In the genomic region with DNA sequence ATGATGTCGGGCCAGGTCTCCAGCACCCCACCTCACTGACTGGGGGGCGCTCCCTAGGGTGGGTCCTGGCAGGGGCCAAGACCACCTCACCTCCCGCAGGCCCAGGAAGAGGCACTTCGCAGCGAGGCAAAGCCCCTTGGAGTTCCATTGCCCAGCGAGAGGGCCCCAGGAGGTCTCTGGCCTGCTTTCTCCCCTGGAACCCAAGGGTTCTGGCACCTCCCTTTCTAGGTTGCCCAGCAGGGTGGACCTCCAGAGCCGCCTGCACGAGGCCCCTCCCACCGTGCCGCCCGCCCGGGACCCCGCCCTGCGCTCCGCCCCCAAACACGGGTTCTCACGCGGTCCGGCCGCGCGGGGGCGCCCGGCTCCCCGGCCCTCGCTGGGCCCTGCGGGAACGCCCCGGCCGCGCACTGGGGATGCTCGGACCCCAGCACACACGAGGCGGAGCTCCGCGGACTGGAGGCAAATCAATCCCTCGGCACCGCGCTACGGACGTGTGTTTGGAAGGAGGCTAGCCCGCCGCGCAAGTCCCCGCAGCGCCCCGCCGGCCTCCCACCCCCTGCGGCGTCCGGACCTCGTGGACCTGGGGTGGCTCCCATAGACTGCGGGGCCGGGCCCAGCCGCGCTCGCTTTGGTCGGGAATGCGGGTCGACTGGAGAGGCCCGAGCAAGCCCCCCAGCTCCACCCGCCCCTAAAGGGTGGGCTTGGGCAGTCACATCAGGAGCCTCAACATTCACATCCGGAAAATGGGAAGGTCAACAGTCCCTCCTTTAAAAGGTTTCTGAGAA, we compare ENCODE assay signal across 9 cellular contexts.
A peak's percentile ranks its signal among the peaks of the same experiment; 100 is the strongest.
DNase-seq lines count a peak whose midpoint lies in the region; ATAC-seq, FAIRE-seq and TF ChIP-seq lines count a peak whose summit lies in the region.
"Had no signal": no experiment of that assay in that cellular context is flagged by ENCODE, and none has a peak within 500 bp of the region (broad histone marks: within the 10 kb centered on the region; RNA-seq: fewer than 3 reads in every experiment).

No MANE protein-coding gene starts in this region.

- TF ChIP-seq EP300 in sigmoid colon (IDR thresholded peaks at IDR 0.05): no peak

- DNase-seq in A673 (ENCODE audit: low spot score) (peak; percentile 73), GM19239 (ENCODE audit: insufficient read length, low spot score) (peak; percentile 53), Peyer's patch (peak; percentile 61 to 79 (median 72)), left ventricle myocardium superior (peak; percentile 89), sigmoid colon (peak; percentile 70), NCI-H446 (lab: John Stamatoyannopoulos, UW) (no peak)
- peak; percentile 77 for DNase-seq in activated naive CD8-positive, alpha-beta T cell treated with anti-CD3 and anti-CD28 coated beads, Interleukin-2, amount 50 U/mL, for 24 hours

- H3K4me1 ChIP-seq in A673 (ENCODE audit: insufficient read depth, low read length, poor library complexity, severe bottlenecking): peaks cover 12% of the 10 kb centered on the region
- H3K4me1 ChIP-seq in Peyer's patch: peaks cover 0 to 19% (median 5%) of the 10 kb centered on the region in 4 donors
- peaks cover 0 to 24% (median 19%) of the 10 kb centered on the region in 4 donors for H3K4me1 ChIP-seq in sigmoid colon

- peak; percentile 55 for TF ChIP-seq CTCF in A673 (conservative IDR thresholded peaks at IDR 0.05; ENCODE audit: low read depth, low read length)
- peak; percentile 18 to 59 (median 40) for TF ChIP-seq CTCF in Peyer's patch (IDR thresholded peaks at IDR 0.05)
- no peak for TF ChIP-seq CTCF in sigmoid colon (IDR thresholded peaks at IDR 0.05)

- peaks cover 36% of the 10 kb centered on the region for H3K27me3 ChIP-seq in A673 (replicated peaks; ENCODE audit: insufficient read depth, low read depth, low read length, poor library complexity)
- H3K27me3 ChIP-seq in Peyer's patch: peaks cover 0 to 25% of the 10 kb centered on the region in 2 donors
- H3K27me3 ChIP-seq in sigmoid colon: peaks cover 39 to 95% (median 67%) of the 10 kb centered on the region in 3 donors

- no peak for FAIRE-seq in GM19239 (lab: Jason Lieb, UNC)

- H3K9me3 ChIP-seq in A673 (ENCODE audit: low read depth, low read length, poor library complexity, severe bottlenecking) (no peaks in the 10 kb centered on the region), Peyer's patch (no peaks in the 10 kb centered on the region), sigmoid colon (no peaks in the 10 kb centered on the region)

- H3K27me3 Mint-ChIP-seq in activated naive CD8-positive, alpha-beta T cell treated with anti-CD3 and anti-CD28 coated beads, Interleukin-2, amount 50 U/mL, for 24 hours: peaks cover 69% of the 10 kb centered on the region

- 9 to 12% methylated on average over 63 of the region's 63 CpGs for WGBS in sigmoid colon, 2 donors

- TF ChIP-seq POLR2A in Peyer's patch (IDR thresholded peaks at IDR 0.05) (no peak), sigmoid colon (IDR thresholded peaks at IDR 0.05) (no peak)

- CTCF ChIA-PET in A673 (lab: Charles Lee): interaction anchor here (1.0 kb wide), 1 partner anchor 13 kb away, joined by 3 read pairs; no protein-coding TSS in a partner anchor

- no peaks in the 10 kb centered on the region for H3K9me3 Mint-ChIP-seq in activated naive CD8-positive, alpha-beta T cell treated with anti-CD3 and anti-CD28 coated beads, Interleukin-2, amount 50 U/mL, for 24 hours

- peak; percentile 45 for ATAC-seq in activated naive CD8-positive, alpha-beta T cell treated with anti-CD3 and anti-CD28 coated beads, Interleukin-2, amount 50 U/mL, for 24 hours
- ATAC-seq in left ventricle myocardium superior (peak; percentile 87), GM21529 (IDR thresholded peaks at IDR 0.05; ENCODE audit: unreplicated experiment) (no peak)

- no peak overlapping the region for H3K4me3 Mint-ChIP-seq in activated naive CD8-positive, alpha-beta T cell treated with anti-CD3 and anti-CD28 coated beads, Interleukin-2, amount 50 U/mL, for 24 hours

- no peaks in the 10 kb centered on the region for H3K36me3 ChIP-seq in A673 (ENCODE audit: insufficient read depth, low read length, poor library complexity, severe bottlenecking)
- no peaks in the 10 kb centered on the region for H3K36me3 ChIP-seq in Peyer's patch
- H3K36me3 ChIP-seq in sigmoid colon: no peaks in the 10 kb centered on the region

- H3K4me3 ChIP-seq in A673 (ENCODE audit: low read depth, low read length, poor library complexity, severe bottlenecking) (peak overlapping the region; percentile 21), Peyer's patch (peak overlapping the region in 3 of 4 donors; percentile 5 to 30 (median 15)), sigmoid colon (peak overlapping the region in 1 of 4 donors; percentile 15)

- no peaks in the 10 kb centered on the region for H3K36me3 Mint-ChIP-seq in activated naive CD8-positive, alpha-beta T cell treated with anti-CD3 and anti-CD28 coated beads, Interleukin-2, amount 50 U/mL, for 24 hours (ENCODE audit: low read depth)

- H3K27ac Mint-ChIP-seq in activated naive CD8-positive, alpha-beta T cell treated with anti-CD3 and anti-CD28 coated beads, Interleukin-2, amount 50 U/mL, for 24 hours: no peak overlapping the region

- POLR2A ChIA-PET in A673 (lab: Charles Lee; ENCODE audit: low non-redundant PET): no interaction called here

- H3K4me1 Mint-ChIP-seq in activated naive CD8-positive, alpha-beta T cell treated with anti-CD3 and anti-CD28 coated beads, Interleukin-2, amount 50 U/mL, for 24 hours: peaks cover 30% of the 10 kb centered on the region

- no TSS peak for BruUV-seq in A673 (replicated peaks; lab: Mats Ljungman, UMichigan)

- no peak overlapping the region for H3K27ac ChIP-seq in A673 (ENCODE audit: low read depth, low read length, poor library complexity, severe bottlenecking)
- H3K27ac ChIP-seq in Peyer's patch: no peak overlapping the region
- no peak overlapping the region for H3K27ac ChIP-seq in sigmoid colon
- H3K27ac ChIP-seq: epithelial cell of prostate had no signal

- intact Hi-C loops in A673 (cut with micrococcal nuclease; ENCODE audit: unreplicated experiment) (no loop called here), left ventricle myocardium superior (cut with micrococcal nuclease) (no loop called here), sigmoid colon (cut with DNase I) (no loop called here)

Comparison
In these comparisons a context has a peak if more than half of its experiments do, and no peak if none do; other contexts are left out.
1. DNase-seq: peak in A673 (single experiment), GM19239 (single experiment), Peyer's patch (3 of 3), activated naive CD8-positive, alpha-beta T cell treated with anti-CD3 and anti-CD28 coated beads, Interleukin-2, amount 50 U/mL, for 24 hours (single experiment), left ventricle myocardium superior (single experiment) and sigmoid colon (single experiment); none in NCI-H446 (0 of 2).
2. CTCF ChIP-seq: peak in A673 (single experiment) and Peyer's patch (6 of 6); none in sigmoid colon (0 of 4).